Comparison of ENCODE assay signal across 1 cellular context in the genomic region with DNA sequence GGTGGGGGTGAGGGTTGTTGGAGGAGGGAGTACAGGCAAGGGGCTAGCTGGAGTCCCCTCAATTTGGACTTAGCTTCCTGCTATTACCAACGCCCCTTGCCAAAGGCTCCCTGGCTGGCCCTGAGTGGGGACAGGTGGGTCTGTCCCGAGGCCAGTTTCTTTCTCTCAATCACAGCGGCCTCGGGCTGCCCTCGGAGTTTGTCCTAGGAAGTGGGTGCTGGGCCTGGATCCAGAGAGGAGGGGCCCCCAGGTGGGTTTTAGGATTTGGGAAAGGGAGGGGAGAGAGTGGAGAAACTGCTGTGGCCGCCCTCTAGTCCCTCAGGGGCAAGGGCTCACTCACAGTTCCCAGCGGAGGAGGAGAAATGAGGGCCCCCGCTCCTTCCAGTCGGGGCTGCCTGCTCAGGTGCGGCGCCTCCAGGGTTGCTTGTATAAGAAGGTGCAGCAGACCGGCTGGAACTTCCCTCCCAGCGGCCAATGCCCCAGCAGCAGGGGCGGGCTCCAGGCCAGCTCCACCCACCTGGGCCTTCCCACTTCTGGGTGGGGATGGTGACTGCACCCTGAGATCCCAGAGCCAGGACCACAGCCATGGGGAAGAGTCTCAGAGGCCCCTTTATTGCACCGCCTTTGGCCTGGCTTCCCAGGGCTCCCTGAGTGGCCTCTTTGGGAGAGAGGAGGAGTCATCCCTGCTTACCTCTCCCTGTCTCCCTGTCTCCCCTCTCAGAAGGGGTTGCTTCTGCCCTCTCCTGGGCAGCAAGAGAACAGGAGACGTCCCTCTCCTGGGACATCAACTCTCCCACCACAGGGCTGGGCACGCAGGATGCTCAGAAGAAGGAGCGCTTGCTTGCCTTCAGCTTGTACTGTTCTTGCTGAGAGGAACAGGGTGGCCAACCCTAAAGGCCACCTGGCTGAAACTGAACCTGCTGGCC.
TF ChIP-seq lines count a peak whose summit lies in the region.

No MANE protein-coding gene starts in this region.

TF ChIP-seq in HepG2, 621 proteins besides CTCF, POLR2A, EP300 and RAD21 (continued from another document and continues in another):
- TF ChIP-seq, protein P1, sequence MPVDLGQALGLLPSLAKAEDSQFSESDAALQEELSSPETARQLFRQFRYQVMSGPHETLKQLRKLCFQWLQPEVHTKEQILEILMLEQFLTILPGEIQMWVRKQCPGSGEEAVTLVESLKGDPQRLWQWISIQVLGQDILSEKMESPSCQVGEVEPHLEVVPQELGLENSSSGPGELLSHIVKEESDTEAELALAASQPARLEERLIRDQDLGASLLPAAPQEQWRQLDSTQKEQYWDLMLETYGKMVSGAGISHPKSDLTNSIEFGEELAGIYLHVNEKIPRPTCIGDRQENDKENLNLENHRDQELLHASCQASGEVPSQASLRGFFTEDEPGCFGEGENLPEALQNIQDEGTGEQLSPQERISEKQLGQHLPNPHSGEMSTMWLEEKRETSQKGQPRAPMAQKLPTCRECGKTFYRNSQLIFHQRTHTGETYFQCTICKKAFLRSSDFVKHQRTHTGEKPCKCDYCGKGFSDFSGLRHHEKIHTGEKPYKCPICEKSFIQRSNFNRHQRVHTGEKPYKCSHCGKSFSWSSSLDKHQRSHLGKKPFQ (CRISPR knock-in tag; IDR thresholded peaks at IDR 0.05; ENCODE audit: insufficient replicate concordance), result no peak
- TF ChIP-seq ZNF619 (CRISPR knock-in tag; IDR thresholded peaks at IDR 0.05) (no peak; the same call in 1 of the 2 replicates), ZNF841 (CRISPR knock-in tag; IDR thresholded peaks at IDR 0.05; ENCODE audit: borderline replicate concordance) (no peak), NAIF1 (CRISPR knock-in tag; IDR thresholded peaks at IDR 0.05; ENCODE audit: borderline replicate concordance) (no peak), GATA4 (IDR thresholded peaks at IDR 0.05; ENCODE audit: borderline replicate concordance, low read depth) (peak; percentile 38; the same call in 1 of the 2 replicates), SUZ12 (IDR thresholded peaks at IDR 0.05; ENCODE audit: low read depth, low read length) (no peak), CBX1 (IDR thresholded peaks at IDR 0.05; ENCODE audit: low read depth) (no peak), ZNF547 (CRISPR knock-in tag; IDR thresholded peaks at IDR 0.05) (peak; percentile 90; the same call in 1 of the 2 replicates), HNRNPUL1 (IDR thresholded peaks at IDR 0.05; ENCODE audit: low read depth, low read length) (no peak), ZNF674 (CRISPR knock-in tag; IDR thresholded peaks at IDR 0.05; ENCODE audit: low read depth) (no peak), ZNF563 (CRISPR knock-in tag; IDR thresholded peaks at IDR 0.05) (peak; percentile 64; the same call in 1 of the 2 replicates), TMF1 (CRISPR knock-in tag; IDR thresholded peaks at IDR 0.05; ENCODE audit: low read depth) (no peak), DPF2 (CRISPR knock-in tag; IDR thresholded peaks at IDR 0.05; ENCODE audit: borderline replicate concordance, low read depth) (no peak), ZNF75D (CRISPR knock-in tag; IDR thresholded peaks at IDR 0.05; ENCODE audit: borderline replicate concordance) (no peak), ZNF629 (CRISPR knock-in tag; conservative IDR thresholded peaks at IDR 0.05) (no peak), ZNF180 (CRISPR knock-in tag; IDR thresholded peaks at IDR 0.05; ENCODE audit: borderline replicate concordance, low read depth) (no peak), ZNF790 (CRISPR knock-in tag; IDR thresholded peaks at IDR 0.05; ENCODE audit: borderline replicate concordance) (no peak)
- TF ChIP-seq, protein P2, sequence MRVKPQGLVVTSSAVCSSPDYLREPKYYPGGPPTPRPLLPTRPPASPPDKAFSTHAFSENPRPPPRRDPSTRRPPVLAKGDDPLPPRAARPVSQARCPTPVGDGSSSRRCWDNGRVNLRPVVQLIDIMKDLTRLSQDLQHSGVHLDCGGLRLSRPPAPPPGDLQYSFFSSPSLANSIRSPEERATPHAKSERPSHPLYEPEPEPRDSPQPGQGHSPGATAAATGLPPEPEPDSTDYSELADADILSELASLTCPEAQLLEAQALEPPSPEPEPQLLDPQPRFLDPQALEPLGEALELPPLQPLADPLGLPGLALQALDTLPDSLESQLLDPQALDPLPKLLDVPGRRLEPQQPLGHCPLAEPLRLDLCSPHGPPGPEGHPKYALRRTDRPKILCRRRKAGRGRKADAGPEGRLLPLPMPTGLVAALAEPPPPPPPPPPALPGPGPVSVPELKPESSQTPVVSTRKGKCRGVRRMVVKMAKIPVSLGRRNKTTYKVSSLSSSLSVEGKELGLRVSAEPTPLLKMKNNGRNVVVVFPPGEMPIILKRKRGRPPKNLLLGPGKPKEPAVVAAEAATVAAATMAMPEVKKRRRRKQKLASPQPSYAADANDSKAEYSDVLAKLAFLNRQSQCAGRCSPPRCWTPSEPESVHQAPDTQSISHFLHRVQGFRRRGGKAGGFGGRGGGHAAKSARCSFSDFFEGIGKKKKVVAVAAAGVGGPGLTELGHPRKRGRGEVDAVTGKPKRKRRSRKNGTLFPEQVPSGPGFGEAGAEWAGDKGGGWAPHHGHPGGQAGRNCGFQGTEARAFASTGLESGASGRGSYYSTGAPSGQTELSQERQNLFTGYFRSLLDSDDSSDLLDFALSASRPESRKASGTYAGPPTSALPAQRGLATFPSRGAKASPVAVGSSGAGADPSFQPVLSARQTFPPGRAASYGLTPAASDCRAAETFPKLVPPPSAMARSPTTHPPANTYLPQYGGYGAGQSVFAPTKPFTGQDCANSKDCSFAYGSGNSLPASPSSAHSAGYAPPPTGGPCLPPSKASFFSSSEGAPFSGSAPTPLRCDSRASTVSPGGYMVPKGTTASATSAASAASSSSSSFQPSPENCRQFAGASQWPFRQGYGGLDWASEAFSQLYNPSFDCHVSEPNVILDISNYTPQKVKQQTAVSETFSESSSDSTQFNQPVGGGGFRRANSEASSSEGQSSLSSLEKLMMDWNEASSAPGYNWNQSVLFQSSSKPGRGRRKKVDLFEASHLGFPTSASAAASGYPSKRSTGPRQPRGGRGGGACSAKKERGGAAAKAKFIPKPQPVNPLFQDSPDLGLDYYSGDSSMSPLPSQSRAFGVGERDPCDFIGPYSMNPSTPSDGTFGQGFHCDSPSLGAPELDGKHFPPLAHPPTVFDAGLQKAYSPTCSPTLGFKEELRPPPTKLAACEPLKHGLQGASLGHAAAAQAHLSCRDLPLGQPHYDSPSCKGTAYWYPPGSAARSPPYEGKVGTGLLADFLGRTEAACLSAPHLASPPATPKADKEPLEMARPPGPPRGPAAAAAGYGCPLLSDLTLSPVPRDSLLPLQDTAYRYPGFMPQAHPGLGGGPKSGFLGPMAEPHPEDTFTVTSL (CRISPR knock-in tag; IDR thresholded peaks at IDR 0.05; ENCODE audit: borderline replicate concordance), result peak; percentile 29; the same call in 1 of the 2 replicates
- TF ChIP-seq, protein P3, sequence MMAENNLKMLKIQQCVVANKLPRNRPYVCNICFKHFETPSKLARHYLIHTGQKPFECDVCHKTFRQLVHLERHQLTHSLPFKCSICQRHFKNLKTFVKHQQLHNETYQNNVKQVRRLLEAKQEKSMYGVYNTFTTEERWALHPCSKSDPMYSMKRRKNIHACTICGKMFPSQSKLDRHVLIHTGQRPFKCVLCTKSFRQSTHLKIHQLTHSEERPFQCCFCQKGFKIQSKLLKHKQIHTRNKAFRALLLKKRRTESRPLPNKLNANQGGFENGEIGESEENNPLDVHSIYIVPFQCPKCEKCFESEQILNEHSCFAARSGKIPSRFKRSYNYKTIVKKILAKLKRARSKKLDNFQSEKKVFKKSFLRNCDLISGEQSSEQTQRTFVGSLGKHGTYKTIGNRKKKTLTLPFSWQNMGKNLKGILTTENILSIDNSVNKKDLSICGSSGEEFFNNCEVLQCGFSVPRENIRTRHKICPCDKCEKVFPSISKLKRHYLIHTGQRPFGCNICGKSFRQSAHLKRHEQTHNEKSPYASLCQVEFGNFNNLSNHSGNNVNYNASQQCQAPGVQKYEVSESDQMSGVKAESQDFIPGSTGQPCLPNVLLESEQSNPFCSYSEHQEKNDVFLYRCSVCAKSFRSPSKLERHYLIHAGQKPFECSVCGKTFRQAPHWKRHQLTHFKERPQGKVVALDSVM (CRISPR knock-in tag; IDR thresholded peaks at IDR 0.05), result 0 out of 2 replicates have a peak, but pooled peaks have one; percentile 16
- TF ChIP-seq, protein P4, sequence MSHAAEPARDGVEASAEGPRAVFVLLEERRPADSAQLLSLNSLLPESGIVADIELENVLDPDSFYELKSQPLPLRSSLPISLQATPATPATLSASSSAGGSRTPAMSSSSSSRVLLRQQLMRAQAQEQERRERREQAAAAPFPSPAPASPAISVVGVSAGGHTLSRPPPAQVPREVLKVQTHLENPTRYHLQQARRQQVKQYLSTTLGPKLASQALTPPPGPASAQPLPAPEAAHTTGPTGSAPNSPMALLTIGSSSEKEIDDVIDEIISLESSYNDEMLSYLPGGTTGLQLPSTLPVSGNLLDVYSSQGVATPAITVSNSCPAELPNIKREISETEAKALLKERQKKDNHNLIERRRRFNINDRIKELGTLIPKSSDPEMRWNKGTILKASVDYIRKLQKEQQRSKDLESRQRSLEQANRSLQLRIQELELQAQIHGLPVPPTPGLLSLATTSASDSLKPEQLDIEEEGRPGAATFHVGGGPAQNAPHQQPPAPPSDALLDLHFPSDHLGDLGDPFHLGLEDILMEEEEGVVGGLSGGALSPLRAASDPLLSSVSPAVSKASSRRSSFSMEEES (CRISPR knock-in tag; IDR thresholded peaks at IDR 0.05), result no peak
- TF ChIP-seq, protein P5, sequence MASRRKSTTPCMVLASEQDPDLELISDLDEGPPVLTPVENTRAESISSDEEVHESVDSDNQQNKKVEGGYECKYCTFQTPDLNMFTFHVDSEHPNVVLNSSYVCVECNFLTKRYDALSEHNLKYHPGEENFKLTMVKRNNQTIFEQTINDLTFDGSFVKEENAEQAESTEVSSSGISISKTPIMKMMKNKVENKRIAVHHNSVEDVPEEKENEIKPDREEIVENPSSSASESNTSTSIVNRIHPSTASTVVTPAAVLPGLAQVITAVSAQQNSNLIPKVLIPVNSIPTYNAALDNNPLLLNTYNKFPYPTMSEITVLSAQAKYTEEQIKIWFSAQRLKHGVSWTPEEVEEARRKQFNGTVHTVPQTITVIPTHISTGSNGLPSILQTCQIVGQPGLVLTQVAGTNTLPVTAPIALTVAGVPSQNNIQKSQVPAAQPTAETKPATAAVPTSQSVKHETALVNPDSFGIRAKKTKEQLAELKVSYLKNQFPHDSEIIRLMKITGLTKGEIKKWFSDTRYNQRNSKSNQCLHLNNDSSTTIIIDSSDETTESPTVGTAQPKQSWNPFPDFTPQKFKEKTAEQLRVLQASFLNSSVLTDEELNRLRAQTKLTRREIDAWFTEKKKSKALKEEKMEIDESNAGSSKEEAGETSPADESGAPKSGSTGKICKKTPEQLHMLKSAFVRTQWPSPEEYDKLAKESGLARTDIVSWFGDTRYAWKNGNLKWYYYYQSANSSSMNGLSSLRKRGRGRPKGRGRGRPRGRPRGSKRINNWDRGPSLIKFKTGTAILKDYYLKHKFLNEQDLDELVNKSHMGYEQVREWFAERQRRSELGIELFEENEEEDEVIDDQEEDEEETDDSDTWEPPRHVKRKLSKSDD (CRISPR knock-in tag; IDR thresholded peaks at IDR 0.05; ENCODE audit: low read depth), result no peak
- TF ChIP-seq, protein P6, sequence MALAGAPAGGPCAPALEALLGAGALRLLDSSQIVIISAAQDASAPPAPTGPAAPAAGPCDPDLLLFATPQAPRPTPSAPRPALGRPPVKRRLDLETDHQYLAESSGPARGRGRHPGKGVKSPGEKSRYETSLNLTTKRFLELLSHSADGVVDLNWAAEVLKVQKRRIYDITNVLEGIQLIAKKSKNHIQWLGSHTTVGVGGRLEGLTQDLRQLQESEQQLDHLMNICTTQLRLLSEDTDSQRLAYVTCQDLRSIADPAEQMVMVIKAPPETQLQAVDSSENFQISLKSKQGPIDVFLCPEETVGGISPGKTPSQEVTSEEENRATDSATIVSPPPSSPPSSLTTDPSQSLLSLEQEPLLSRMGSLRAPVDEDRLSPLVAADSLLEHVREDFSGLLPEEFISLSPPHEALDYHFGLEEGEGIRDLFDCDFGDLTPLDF (CRISPR knock-in tag; IDR thresholded peaks at IDR 0.05), result no peak
- TF ChIP-seq, protein P7, sequence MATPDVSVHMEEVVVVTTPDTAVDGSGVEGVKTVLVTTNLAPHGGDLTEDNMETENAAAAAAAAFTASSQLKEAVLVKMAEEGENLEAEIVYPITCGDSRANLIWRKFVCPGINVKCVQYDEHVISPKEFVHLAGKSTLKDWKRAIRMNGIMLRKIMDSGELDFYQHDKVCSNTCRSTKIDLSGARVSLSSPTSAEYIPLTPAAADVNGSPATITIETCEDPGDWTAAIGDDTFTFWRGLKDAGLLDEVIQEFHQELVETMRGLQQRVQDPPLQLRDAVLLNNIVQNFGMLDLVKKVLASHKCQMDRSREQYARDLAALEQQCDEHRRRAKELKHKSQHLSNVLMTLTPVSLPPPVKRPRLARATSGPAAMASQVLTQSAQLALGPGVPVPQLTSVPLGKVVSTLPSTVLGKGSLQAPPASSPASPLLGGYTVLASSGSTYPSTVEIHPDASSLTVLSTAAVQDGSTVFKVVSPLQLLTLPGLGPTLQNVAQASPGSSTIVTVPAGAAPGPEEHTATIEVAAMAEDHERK (CRISPR knock-in tag; IDR thresholded peaks at IDR 0.05; ENCODE audit: low read depth), result no peak
- TF ChIP-seq, protein P8, sequence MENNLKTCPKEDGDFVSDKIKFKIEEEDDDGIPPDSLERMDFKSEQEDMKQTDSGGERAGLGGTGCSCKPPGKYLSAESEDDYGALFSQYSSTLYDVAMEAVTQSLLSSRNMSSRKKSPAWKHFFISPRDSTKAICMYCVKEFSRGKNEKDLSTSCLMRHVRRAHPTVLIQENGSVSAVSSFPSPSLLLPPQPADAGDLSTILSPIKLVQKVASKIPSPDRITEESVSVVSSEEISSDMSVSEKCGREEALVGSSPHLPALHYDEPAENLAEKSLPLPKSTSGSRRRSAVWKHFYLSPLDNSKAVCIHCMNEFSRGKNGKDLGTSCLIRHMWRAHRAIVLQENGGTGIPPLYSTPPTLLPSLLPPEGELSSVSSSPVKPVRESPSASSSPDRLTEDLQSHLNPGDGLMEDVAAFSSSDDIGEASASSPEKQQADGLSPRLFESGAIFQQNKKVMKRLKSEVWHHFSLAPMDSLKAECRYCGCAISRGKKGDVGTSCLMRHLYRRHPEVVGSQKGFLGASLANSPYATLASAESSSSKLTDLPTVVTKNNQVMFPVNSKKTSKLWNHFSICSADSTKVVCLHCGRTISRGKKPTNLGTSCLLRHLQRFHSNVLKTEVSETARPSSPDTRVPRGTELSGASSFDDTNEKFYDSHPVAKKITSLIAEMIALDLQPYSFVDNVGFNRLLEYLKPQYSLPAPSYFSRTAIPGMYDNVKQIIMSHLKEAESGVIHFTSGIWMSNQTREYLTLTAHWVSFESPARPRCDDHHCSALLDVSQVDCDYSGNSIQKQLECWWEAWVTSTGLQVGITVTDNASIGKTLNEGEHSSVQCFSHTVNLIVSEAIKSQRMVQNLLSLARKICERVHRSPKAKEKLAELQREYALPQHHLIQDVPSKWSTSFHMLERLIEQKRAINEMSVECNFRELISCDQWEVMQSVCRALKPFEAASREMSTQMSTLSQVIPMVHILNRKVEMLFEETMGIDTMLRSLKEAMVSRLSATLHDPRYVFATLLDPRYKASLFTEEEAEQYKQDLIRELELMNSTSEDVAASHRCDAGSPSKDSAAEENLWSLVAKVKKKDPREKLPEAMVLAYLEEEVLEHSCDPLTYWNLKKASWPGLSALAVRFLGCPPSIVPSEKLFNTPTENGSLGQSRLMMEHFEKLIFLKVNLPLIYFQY (CRISPR knock-in tag; IDR thresholded peaks at IDR 0.05; ENCODE audit: borderline replicate concordance), result no peak
- TF ChIP-seq, protein P9, sequence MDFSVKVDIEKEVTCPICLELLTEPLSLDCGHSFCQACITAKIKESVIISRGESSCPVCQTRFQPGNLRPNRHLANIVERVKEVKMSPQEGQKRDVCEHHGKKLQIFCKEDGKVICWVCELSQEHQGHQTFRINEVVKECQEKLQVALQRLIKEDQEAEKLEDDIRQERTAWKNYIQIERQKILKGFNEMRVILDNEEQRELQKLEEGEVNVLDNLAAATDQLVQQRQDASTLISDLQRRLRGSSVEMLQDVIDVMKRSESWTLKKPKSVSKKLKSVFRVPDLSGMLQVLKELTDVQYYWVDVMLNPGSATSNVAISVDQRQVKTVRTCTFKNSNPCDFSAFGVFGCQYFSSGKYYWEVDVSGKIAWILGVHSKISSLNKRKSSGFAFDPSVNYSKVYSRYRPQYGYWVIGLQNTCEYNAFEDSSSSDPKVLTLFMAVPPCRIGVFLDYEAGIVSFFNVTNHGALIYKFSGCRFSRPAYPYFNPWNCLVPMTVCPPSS (IDR thresholded peaks at IDR 0.05), result no peak
